In genomic region chr1:15965228-15965767, GRCh38 we compare ENCODE assay signal across 11 cellular contexts. TPM values are rescaled to one million over a fixed set of nuclear protein-coding genes. Genes with fewer than 3 reads are reported as not detected.
A peak's percentile ranks its signal among the peaks of the same experiment; 100 is the strongest.
DNase-seq lines count a peak whose midpoint lies in the region; ATAC-seq, FAIRE-seq and TF ChIP-seq lines count a peak whose summit lies in the region.
"Had no signal": no experiment of that assay in that cellular context is flagged by ENCODE, and none has a peak within 500 bp of the region (broad histone marks: within the 10 kb centered on the region; RNA-seq: fewer than 3 reads in every experiment).

No MANE protein-coding gene starts in this region.

- peak overlapping the region in 1 of 2 donors; percentile 38 for H3K27ac ChIP-seq in thoracic aorta

- no peaks in the 10 kb centered on the region for H3K9me3 Mint-ChIP-seq in immature natural killer cell

- peaks cover 41% of the 10 kb centered on the region for H3K4me1 ChIP-seq in adipocyte (ENCODE audit: control insufficient read depth, insufficient read depth, low read length)
- peaks cover 17 to 46% of the 10 kb centered on the region in 2 donors for H3K4me1 ChIP-seq in thoracic aorta (ENCODE audit: control insufficient read depth in 1 of 2, low read depth in 2 of 2)

- peaks cover 4% of the 10 kb centered on the region for H3K9me3 ChIP-seq in adipocyte (ENCODE audit: control insufficient read depth, low read length)
- H3K9me3 ChIP-seq in thoracic aorta = no peaks in the 10 kb centered on the region

- no peaks in the 10 kb centered on the region for H3K27me3 ChIP-seq in adipocyte (replicated peaks; ENCODE audit: control insufficient read depth, insufficient read depth, low read length)
- no peaks in the 10 kb centered on the region for H3K27me3 ChIP-seq in thoracic aorta (replicated peaks; ENCODE audit: insufficient read depth)

- H3K4me3 ChIP-seq in adipocyte (ENCODE audit: low read length) (peak overlapping the region; percentile 63), thoracic aorta (no peak overlapping the region)

- peak overlapping the region in 1 of 5 donors; percentile 81 for H3K4me3 Mint-ChIP-seq in immature natural killer cell

- peaks cover 40 to 71% of the 10 kb centered on the region in 2 donors for H3K4me1 Mint-ChIP-seq in immature natural killer cell

- FAIRE-seq in urothelium cell line (lab: Jason Lieb, UNC) = no peak

- DNase-seq in activated effector memory CD4-positive, alpha-beta T cell treated with anti-CD3 and anti-CD28 coated beads, Interleukin-2, amount 50 U/mL, for 16 hours = peak; percentile 66
- DNase-seq in activated effector memory CD4-positive, alpha-beta T cell treated with Interleukin-2 at 50 U/mL for 16 hours = no peak
- DNase-seq in adipocyte (ENCODE audit: low read depth) = peak; percentile 78
- DNase-seq in immature natural killer cell = no peak
- no peak for DNase-seq in thoracic aorta (ENCODE audit: low spot score)
- DNase-seq in urothelium cell line (ENCODE audit: low spot score) = no peak
- DNase-seq in NCI-H2107 treated with DMSO at 0.1 percent for 48 hours (lab: John Stamatoyannopoulos, UW; ENCODE audit: unreplicated experiment) = no peak
- DNase-seq: amniotic stem cell, NCI-H69 had no signal

- peak overlapping the region; percentile 44 to 90 (median 80) for H3K27ac Mint-ChIP-seq in immature natural killer cell

- H3K36me3 ChIP-seq in adipocyte (ENCODE audit: control insufficient read depth, insufficient read depth, low read length, severe bottlenecking) = peaks cover 19% of the 10 kb centered on the region
- H3K36me3 ChIP-seq in thoracic aorta = no peaks in the 10 kb centered on the region

- H3K27me3 Mint-ChIP-seq in immature natural killer cell (ENCODE audit: low read depth in 3 of 3) = no peaks in the 10 kb centered on the region

- ATAC-seq in thoracic aorta (ENCODE audit: insufficient number of reproducible peaks, low FRiP score, low read depth) = peak; percentile 29
- ATAC-seq in GM18858 (IDR thresholded peaks at IDR 0.05; ENCODE audit: unreplicated experiment) = no peak

- H3K9ac ChIP-seq in adipocyte (ENCODE audit: low read length) = peak overlapping the region; percentile 66

- peaks cover 4 to 11% (median 8%) of the 10 kb centered on the region in 3 donors for H3K36me3 Mint-ChIP-seq in immature natural killer cell

- no peak for TF ChIP-seq CTCF in thoracic aorta (IDR thresholded peaks at IDR 0.05)

RNA-seq across cellular contexts. Expression of gene ZBTB17, which starts 10.6 kb away (rescaled TPM):
- 10 to 100 TPM in 1 of 3 donors, 1 to 10 TPM in 2; 6.1 to 21.4 (median 7.0) TPM for polyA plus RNA-seq in immature natural killer cell
- 10 to 100 TPM; 42.9 to 46.5 TPM for total RNA-seq in thoracic aorta

RNA-seq across cellular contexts. Expression of gene SRARP, which starts 38.7 kb away (rescaled TPM):
- polyA plus RNA-seq in immature natural killer cell = not detected
- not detected for total RNA-seq in thoracic aorta
- polyA plus RNA-seq: BJ had no signal

RNA-seq across cellular contexts. Expression of gene HSPB7, which starts 52.5 kb away (rescaled TPM):
- polyA plus RNA-seq in immature natural killer cell = not detected
- total RNA-seq in thoracic aorta = 100 to 1,000 TPM; 223 to 430 TPM

RNA-seq across cellular contexts. Expression of gene CLCNKA, which starts 56.5 kb away (rescaled TPM):
- polyA plus RNA-seq in immature natural killer cell = not detected
- total RNA-seq in thoracic aorta = 1 to 10 TPM in 1 of 2 donors, not detected in 1; 4.7 TPM

Comparison
In these comparisons a context has a peak if more than half of its experiments do, and no peak if none do; other contexts are left out.
1. DNase-seq: peak in activated effector memory CD4-positive, alpha-beta T cell treated with anti-CD3 and anti-CD28 coated beads, Interleukin-2, amount 50 U/mL, for 16 hours (single experiment) and adipocyte (single experiment); none in activated effector memory CD4-positive, alpha-beta T cell treated with Interleukin-2 at 50 U/mL for 16 hours (single experiment), immature natural killer cell (0 of 3), thoracic aorta (single experiment), urothelium cell line (single experiment) and NCI-H2107 treated with DMSO at 0.1 percent for 48 hours (single experiment).